Comparison of ENCODE assay signal across 1 cellular context in genomic region chr17:44137891-44138709, GRCh38.
TF ChIP-seq lines count a peak whose summit lies in the region.

No MANE protein-coding gene starts in this region.

TF ChIP-seq in GM12878, 131 proteins besides CTCF, POLR2A, EP300 and RAD21:
- TF ChIP-seq POLR2AphosphoS5 (IDR thresholded peaks at IDR 0.05; ENCODE audit: low read length) (no peak), PKNOX1 (IDR thresholded peaks at IDR 0.05) (peak; percentile 18; the same call in 1 of the 2 replicates), CEBPZ (IDR thresholded peaks at IDR 0.05; ENCODE audit: low read depth, low read length) (no peak), MTA3 (IDR thresholded peaks at IDR 0.05; ENCODE audit: borderline replicate concordance, low read length) (no peak), HDAC2 (IDR thresholded peaks at IDR 0.05) (no peak), STAT1 (conservative IDR thresholded peaks at IDR 0.05) (no peak), ZNF384 (IDR thresholded peaks at IDR 0.05; ENCODE audit: borderline replicate concordance, low read depth, low read length) (no peak), NRF1 (conservative IDR thresholded peaks at IDR 0.05; ENCODE audit: low read depth, low read length) (no peak), IKZF1 (conservative IDR thresholded peaks at IDR 0.05) (peak; percentile 87), CHD1 (IDR thresholded peaks at IDR 0.05; ENCODE audit: low read depth, low read length) (no peak), IRF5 (IDR thresholded peaks at IDR 0.05; ENCODE audit: borderline replicate concordance) (no peak), ATF7 (IDR thresholded peaks at IDR 0.05; ENCODE audit: low read depth) (peak; percentile 67; the same call in 1 of the 2 replicates), ZBTB40 (IDR thresholded peaks at IDR 0.05; ENCODE audit: borderline replicate concordance) (no peak), JUNB (IDR thresholded peaks at IDR 0.05) (0 out of 2 replicates have a peak, but pooled peaks have one; percentile 37), BHLHE40 (IDR thresholded peaks at IDR 0.05; ENCODE audit: borderline replicate concordance in 1 of 2, low read depth in 2 of 2, low read length in 1 of 2) (peak in 1 of 2 experiments; percentile 54; a peak in 1 of 4 replicates), CBFB (IDR thresholded peaks at IDR 0.05; ENCODE audit: low read depth) (no peak), PAX5 (IDR thresholded peaks at IDR 0.05; ENCODE audit: borderline replicate concordance, low read depth, low read length) (0 out of 2 replicates have a peak, but pooled peaks have one; percentile 55), RCOR1 (conservative IDR thresholded peaks at IDR 0.05; ENCODE audit: low read depth, low read length) (no peak), TCF12 (IDR thresholded peaks at IDR 0.05; ENCODE audit: low read depth, low read length) (0 out of 2 replicates have a peak, but pooled peaks have one; percentile 40), SUPT20H (IDR thresholded peaks at IDR 0.05; ENCODE audit: borderline replicate concordance, control insufficient read depth, low read depth, low read length) (no peak), JUND (IDR thresholded peaks at IDR 0.05; ENCODE audit: low read depth, low read length) (peak; percentile 54; the same call in 1 of the 2 replicates), SUZ12 (IDR thresholded peaks at IDR 0.05; ENCODE audit: unreplicated experiment) (no peak), CREM (IDR thresholded peaks at IDR 0.05; ENCODE audit: low read depth) (no peak), CEBPB (IDR thresholded peaks at IDR 0.05; ENCODE audit: borderline replicate concordance in 1 of 2, low read depth in 2 of 2, low read length in 2 of 2) (no peak), RUNX3 (IDR thresholded peaks at IDR 0.05; ENCODE audit: low read length) (0 out of 2 replicates have a peak, but pooled peaks have one; percentile 35), IRF4 (IDR thresholded peaks at IDR 0.05; ENCODE audit: low read depth, low read length) (0 out of 2 replicates have a peak, but pooled peaks have one; percentile 11), IKZF2 (IDR thresholded peaks at IDR 0.05) (peak; percentile 79 to 81), NR2F1 (conservative IDR thresholded peaks at IDR 0.05) (no peak), MTA2 (IDR thresholded peaks at IDR 0.05; ENCODE audit: low read depth) (peak; percentile 61; the same call in 1 of the 2 replicates), EED (IDR thresholded peaks at IDR 0.05; ENCODE audit: low read depth) (peak; percentile 79; the same call in 1 of the 2 replicates), MEF2A (IDR thresholded peaks at IDR 0.05; ENCODE audit: insufficient read depth, low read depth, low read length) (no peak), BACH1 (IDR thresholded peaks at IDR 0.05; ENCODE audit: borderline replicate concordance) (peak; percentile 65)
TF ChIP-seq in GM12878: peak in this region for 14.
